In genomic region chr17:4939804-4940624, GRCh38 we compare ENCODE assay signal across 8 cellular contexts. TPM values are rescaled to one million over a fixed set of nuclear protein-coding genes. Genes with fewer than 3 reads are reported as not detected.
DNase-seq lines count a peak whose midpoint lies in the region; ATAC-seq and TF ChIP-seq lines count a peak whose summit lies in the region.

Gene RNF167 (plus strand): TSS chr17:4940268. CDS start chr17:4940910, 642 bp downstream.
A gene with protein sequence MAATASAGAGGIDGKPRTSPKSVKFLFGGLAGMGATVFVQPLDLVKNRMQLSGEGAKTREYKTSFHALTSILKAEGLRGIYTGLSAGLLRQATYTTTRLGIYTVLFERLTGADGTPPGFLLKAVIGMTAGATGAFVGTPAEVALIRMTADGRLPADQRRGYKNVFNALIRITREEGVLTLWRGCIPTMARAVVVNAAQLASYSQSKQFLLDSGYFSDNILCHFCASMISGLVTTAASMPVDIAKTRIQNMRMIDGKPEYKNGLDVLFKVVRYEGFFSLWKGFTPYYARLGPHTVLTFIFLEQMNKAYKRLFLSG (minus strand): TSS chr17:4940046. CDS start chr17:4939910, 136 bp downstream.

- H3K9ac ChIP-seq in H9 (ENCODE audit: extremely low read depth, insufficient read length, low read length): peak within 1 kb of the TSS; percentile 96

- peak within 1 kb of the TSS; percentile 95 for H3K18ac ChIP-seq in H9 (ENCODE audit: insufficient read length, low read depth, low read length)

- no peak within 1 kb of the TSS for H2BK5ac ChIP-seq in H9 (ENCODE audit: insufficient read length, low read length)

- H3K9me3 ChIP-seq in H9 (ENCODE audit: control insufficient read depth, low read depth, low read length) (no peaks in the 10 kb centered on the region), MG63 (no peaks in the 10 kb centered on the region)

- H2AK5ac ChIP-seq in H9 (ENCODE audit: insufficient read length, low read length): no peak within 1 kb of the TSS

- H3K27me3 Mint-ChIP-seq in H9 (ENCODE audit: low read depth): peaks cover 3% of the 10 kb centered on the region
- no peaks in the 10 kb centered on the region for H3K27me3 Mint-ChIP-seq in natural killer cell treated with Interleukin-12 subunit alpha and Interleukin-12 subunit beta and Interleukin-15 and Interleukin-18, amount 100 ng/mL, for 72 hours

- peaks cover 7% of the 10 kb centered on the region for H4K20me1 ChIP-seq in H9 (ENCODE audit: control insufficient read depth, insufficient read depth, insufficient read length)

- H3K23me2 ChIP-seq in H9 (ENCODE audit: insufficient read length, low read depth, low read length, poor library complexity, severe bottlenecking): peaks cover 17% of the 10 kb centered on the region

- peaks cover 30 to 75% (median 58%) of the 10 kb centered on the region in 3 experiments for H3K36me3 Mint-ChIP-seq in H9 (ENCODE audit: insufficient read depth in 1 of 3, low read depth in 3 of 3)
- peaks cover 32% of the 10 kb centered on the region for H3K36me3 Mint-ChIP-seq in natural killer cell treated with Interleukin-12 subunit alpha and Interleukin-12 subunit beta and Interleukin-15 and Interleukin-18, amount 100 ng/mL, for 72 hours

- WGBS in H9 (ENCODE audit: extremely low coverage, insufficient read length, low lambda C conversion rate): no CpG with 5 or more reads among the region's 75 CpGs

- no peak within 1 kb of the TSS for H3K4ac ChIP-seq in H9 (ENCODE audit: low read depth, low read length)

- H3K4me3 ChIP-seq in MG63 (peak within 1 kb of the TSS; percentile 70), fibroblast of pulmonary artery (replicated peaks; ENCODE audit: low read depth, low read length) (peak within 1 kb of the TSS; percentile 88)

- peak; percentile 100 for DNase-seq in ELR (ENCODE audit: low read depth)
- DNase-seq in H9: peak; percentile 99
- DNase-seq in MG63: peak; percentile 92
- peak; percentile 100 for DNase-seq in SHP77 treated with DMSO at 0.1 percent for 48 hours (lab: John Stamatoyannopoulos, UW)
- DNase-seq in activated effector memory CD4-positive, alpha-beta T cell treated with anti-CD3 and anti-CD28 coated beads, Interleukin-2, amount 50 U/mL, for 16 hours: peak; percentile 98
- peak; percentile 100 for DNase-seq in fibroblast of pulmonary artery (ENCODE audit: low read depth)
- DNase-seq in natural killer cell treated with Interleukin-12 subunit alpha and Interleukin-12 subunit beta and Interleukin-15 and Interleukin-18, amount 100 ng/mL, for 72 hours (ENCODE audit: low spot score): peak; percentile 98
- peak; percentile 94 for DNase-seq in stimulated activated naive CD8-positive, alpha-beta T cell treated with anti-CD3 and anti-CD28 coated beads, Interleukin-15, Interleukin-2, amounts not matched to agents 100 U/mL and 50 U/mL, for 24 hours

- peak within 1 kb of the TSS; percentile 44 for H3K56ac ChIP-seq in H9 (ENCODE audit: insufficient read length, low read depth, low read length)

- no peak within 1 kb of the TSS for H4K8ac ChIP-seq in H9 (replicated peaks; ENCODE audit: insufficient read length, low read depth, low read length)

- peak within 1 kb of the TSS; percentile 91 for H3K14ac ChIP-seq in H9 (ENCODE audit: insufficient read depth, low read length)

- ATAC-seq in natural killer cell treated with Interleukin-12 subunit alpha and Interleukin-12 subunit beta and Interleukin-15 and Interleukin-18, amount 100 ng/mL, for 72 hours: peak; percentile 91 to 94
- peak; percentile 86 for ATAC-seq in stimulated activated naive CD8-positive, alpha-beta T cell treated with anti-CD3 and anti-CD28 coated beads, Interleukin-15, Interleukin-2, amounts not matched to agents 100 U/mL and 50 U/mL, for 24 hours

- no peaks in the 10 kb centered on the region for H3K4me1 ChIP-seq in H9 (ENCODE audit: insufficient read depth, low read length)

- H3K27ac ChIP-seq in H9 (ENCODE audit: insufficient read length, low read depth, low read length): peak within 1 kb of the TSS; percentile 81

- H3K9me3 Mint-ChIP-seq in H9: no peaks in the 10 kb centered on the region; a peak in 1 of 5 replicates
- H3K9me3 Mint-ChIP-seq in natural killer cell treated with Interleukin-12 subunit alpha and Interleukin-12 subunit beta and Interleukin-15 and Interleukin-18, amount 100 ng/mL, for 72 hours: no peaks in the 10 kb centered on the region

- H3K27ac Mint-ChIP-seq in H9: peak within 1 kb of the TSS; percentile 100
- H3K27ac Mint-ChIP-seq in natural killer cell treated with Interleukin-12 subunit alpha and Interleukin-12 subunit beta and Interleukin-15 and Interleukin-18, amount 100 ng/mL, for 72 hours: peak within 1 kb of the TSS; percentile 95 to 96

- H3K79me2 ChIP-seq in H9 (ENCODE audit: insufficient read depth, low read length): peaks cover 6% of the 10 kb centered on the region; the same call in 1 of the 2 replicates

- no peak within 1 kb of the TSS for H4K5ac ChIP-seq in H9 (ENCODE audit: insufficient read length, low read depth, low read length)

- H3K4me2 ChIP-seq in H9 (ENCODE audit: insufficient read depth, insufficient read length, low read length): peak within 1 kb of the TSS; percentile 80

- H3K27me3 ChIP-seq in H9 (ENCODE audit: insufficient read depth, low read length) (no peaks in the 10 kb centered on the region), MG63 (no peaks in the 10 kb centered on the region)

- no peak within 1 kb of the TSS for H3T11ph ChIP-seq in H9 (ENCODE audit: low read length)

- no peak within 1 kb of the TSS for H3K23ac ChIP-seq in H9 (ENCODE audit: insufficient read length, low read depth, low read length)

- no peak within 1 kb of the TSS for H2BK20ac ChIP-seq in H9 (ENCODE audit: low read depth, low read length, poor library complexity, severe bottlenecking)

- peaks cover 5% of the 10 kb centered on the region for H3K79me1 ChIP-seq in H9 (ENCODE audit: insufficient read depth, low read depth, low read length, poor library complexity, severe bottlenecking)

- no peak within 1 kb of the TSS for H4K91ac ChIP-seq in H9 (ENCODE audit: insufficient read length, low read depth, low read length)

- peak within 1 kb of the TSS; percentile 83 for H2AFZ ChIP-seq in H9 (ENCODE audit: low read length)

- H2BK12ac ChIP-seq in H9 (ENCODE audit: insufficient read length, low read depth, low read length): no peak within 1 kb of the TSS

- H3K4me3 Mint-ChIP-seq in H9: peak within 1 kb of the TSS; percentile 95 to 98
- peak within 1 kb of the TSS; percentile 100 for H3K4me3 Mint-ChIP-seq in natural killer cell treated with Interleukin-12 subunit alpha and Interleukin-12 subunit beta and Interleukin-15 and Interleukin-18, amount 100 ng/mL, for 72 hours

- H2BK120ac ChIP-seq in H9 (ENCODE audit: low read depth, low read length, poor library complexity, severe bottlenecking): no peak within 1 kb of the TSS

- H3K4me1 Mint-ChIP-seq in H9: peaks cover 21 to 27% of the 10 kb centered on the region in 2 experiments
- peaks cover 62 to 70% of the 10 kb centered on the region in 2 donors for H3K4me1 Mint-ChIP-seq in natural killer cell treated with Interleukin-12 subunit alpha and Interleukin-12 subunit beta and Interleukin-15 and Interleukin-18, amount 100 ng/mL, for 72 hours (ENCODE audit: low read depth in 2 of 2)

- TF ChIP-seq CTCF in H9 (conservative IDR thresholded peaks at IDR 0.05) (no peak), fibroblast of pulmonary artery (IDR thresholded peaks at IDR 0.05; ENCODE audit: low read length, missing control alignments) (no peak)

- no peak within 1 kb of the TSS for H2BK15ac ChIP-seq in H9 (ENCODE audit: low read depth, low read length)

- H3K36me3 ChIP-seq in MG63: peaks cover 28% of the 10 kb centered on the region

RNA-seq across cellular contexts. Expression of gene RNF167, which starts in this region (rescaled TPM):
- total RNA-seq in H9 (2021): 134 and 135 TPM in 2 replicates
- total RNA-seq in MG63 (2014; rRNA removed; shearing (Covaris generic); ENCODE audit: low replicate concordance): 20.4 and 29.9 TPM in 2 replicates
- 100 to 1,000 TPM; 144 to 150 TPM for total RNA-seq in natural killer cell treated with Interleukin-12 subunit alpha and Interleukin-12 subunit beta and Interleukin-15 and Interleukin-18, amount 100 ng/mL, for 72 hours

RNA-seq across cellular contexts. Expression of the second gene that starts in this region (rescaled TPM):
- 74.9 and 80.6 TPM in 2 replicates for total RNA-seq in H9 (2021)
- total RNA-seq in MG63 (2014; rRNA removed; shearing (Covaris generic); ENCODE audit: low replicate concordance): 48.0 and 87.3 TPM in 2 replicates
- 10 to 100 TPM; 85.9 to 91.6 TPM for total RNA-seq in natural killer cell treated with Interleukin-12 subunit alpha and Interleukin-12 subunit beta and Interleukin-15 and Interleukin-18, amount 100 ng/mL, for 72 hours

Comparison
In these comparisons a context has a peak if more than half of its experiments do, and no peak if none do; other contexts are left out.
1. Peak in every context shown above with its lines: DNase-seq, ATAC-seq, H3K4me3 ChIP-seq and H3K27ac ChIP-seq.